1 cellular context compared by ENCODE assay signal in the genomic region with DNA sequence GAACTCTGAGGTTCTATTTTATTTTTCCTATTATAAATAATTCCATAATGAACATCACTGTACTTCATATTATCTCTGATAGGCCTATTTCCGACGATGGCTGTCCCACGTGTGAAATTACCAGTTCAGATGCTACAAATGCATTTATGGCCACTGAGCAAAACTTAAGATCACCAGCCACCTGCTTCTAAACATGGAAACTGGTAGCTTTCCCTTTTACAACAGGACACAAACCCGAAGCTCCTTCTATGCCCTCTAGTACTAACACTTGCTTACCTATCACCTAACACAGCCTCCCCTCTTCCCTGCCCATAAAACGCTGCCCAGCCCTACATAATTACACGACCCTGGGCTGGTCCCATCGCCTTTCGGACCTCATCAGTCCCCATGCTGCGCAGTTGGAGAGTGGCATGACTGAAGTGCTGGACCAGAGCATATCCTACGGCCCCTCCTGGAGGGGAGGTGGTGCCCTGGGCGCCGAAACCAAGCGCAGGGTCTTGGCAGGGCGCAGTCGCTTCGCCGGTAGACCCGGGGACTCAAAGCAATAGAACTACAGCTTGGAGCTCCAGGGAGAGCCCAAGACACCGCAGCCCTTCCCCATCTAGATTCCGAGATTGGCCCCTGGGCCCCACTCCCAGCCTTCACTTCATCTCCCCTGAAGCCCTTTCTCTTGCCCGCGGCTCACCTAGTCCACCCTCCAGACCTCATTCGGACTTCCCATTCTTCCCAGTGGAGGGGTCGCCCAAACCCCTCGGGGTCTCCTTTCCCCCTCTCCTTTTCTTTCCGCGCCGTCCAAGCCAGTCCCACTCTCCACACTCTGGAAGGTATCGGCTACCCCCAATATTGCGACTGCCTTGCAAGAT.
TF ChIP-seq lines count a peak whose summit lies in the region.

No MANE protein-coding gene starts in this region.

TF ChIP-seq in SK-N-SH, 30 proteins besides CTCF, POLR2A, EP300 and RAD21 (continued from another document):
- TF ChIP-seq, protein P1, sequence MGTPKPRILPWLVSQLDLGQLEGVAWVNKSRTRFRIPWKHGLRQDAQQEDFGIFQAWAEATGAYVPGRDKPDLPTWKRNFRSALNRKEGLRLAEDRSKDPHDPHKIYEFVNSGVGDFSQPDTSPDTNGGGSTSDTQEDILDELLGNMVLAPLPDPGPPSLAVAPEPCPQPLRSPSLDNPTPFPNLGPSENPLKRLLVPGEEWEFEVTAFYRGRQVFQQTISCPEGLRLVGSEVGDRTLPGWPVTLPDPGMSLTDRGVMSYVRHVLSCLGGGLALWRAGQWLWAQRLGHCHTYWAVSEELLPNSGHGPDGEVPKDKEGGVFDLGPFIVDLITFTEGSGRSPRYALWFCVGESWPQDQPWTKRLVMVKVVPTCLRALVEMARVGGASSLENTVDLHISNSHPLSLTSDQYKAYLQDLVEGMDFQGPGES (IDR thresholded peaks at IDR 0.05; ENCODE audit: low read depth, low read length): no peak
TF ChIP-seq in SK-N-SH: peak in this region for 1.
